8 cellular contexts compared by ENCODE assay signal in genomic region chr1:108561145-108561458, GRCh38. TPM values are rescaled to one million over a fixed set of nuclear protein-coding genes. Genes with fewer than 3 reads are reported as not detected.
DNase-seq lines count a peak whose midpoint lies in the region; ATAC-seq, FAIRE-seq and TF ChIP-seq lines count a peak whose summit lies in the region.

No MANE protein-coding gene starts in this region.

- H3K4me2 ChIP-seq in OCI-LY3 (ENCODE audit: low read length): peak overlapping the region; percentile 85

- TF ChIP-seq POLR2A in sigmoid colon (IDR thresholded peaks at IDR 0.05): no peak

- H3K27me3 ChIP-seq in OCI-LY3 (ENCODE audit: low read depth, low read length): no peaks in the 10 kb centered on the region
- no peaks in the 10 kb centered on the region for H3K27me3 ChIP-seq in sigmoid colon

- peak overlapping the region; percentile 89 for H3K4me3 ChIP-seq in OCI-LY3 (ENCODE audit: low read length)
- H3K4me3 ChIP-seq in sigmoid colon: peak overlapping the region; percentile 51 to 75 (median 63)

- FAIRE-seq in GM18507 (lab: Jason Lieb, UNC): peak; percentile 67

- no peak for DNase-seq in GM18507 (ENCODE audit: extremely low spot score, insufficient read length, low read depth)
- DNase-seq in sigmoid colon: no peak
- DNase-seq in NCI-H226: no peak
- DNase-seq in islet precursor cell: no peak
- DNase-seq in dermis blood vessel endothelial cell: no peak

- H3K27ac ChIP-seq in OCI-LY3 (ENCODE audit: low read length) (0 out of 2 replicates have a peak overlapping the region, but pooled peaks have one; percentile 6), sigmoid colon (peak overlapping the region; percentile 72 to 78 (median 76))

- H3K9me3 ChIP-seq in OCI-LY3 (ENCODE audit: insufficient read depth, low read length) (no peaks in the 10 kb centered on the region), sigmoid colon (no peaks in the 10 kb centered on the region)

- no peak for TF ChIP-seq EP300 in sigmoid colon (IDR thresholded peaks at IDR 0.05)

- peak overlapping the region; percentile 71 for H3K9ac ChIP-seq in OCI-LY3 (ENCODE audit: low read length)

- ATAC-seq in esophagus mucosa: peak; percentile 70
- ATAC-seq in HG03159 (IDR thresholded peaks at IDR 0.05; ENCODE audit: unreplicated experiment): no peak

- H4K20me1 ChIP-seq in OCI-LY3 (ENCODE audit: insufficient read depth, low read length): peaks cover 10% of the 10 kb centered on the region; the same call in 1 of the 2 replicates

- TF ChIP-seq CTCF in OCI-LY3 (IDR thresholded peaks at IDR 0.05; ENCODE audit: low read depth, low read length) (no peak), sigmoid colon (IDR thresholded peaks at IDR 0.05) (peak in 2 of 4 experiments; percentile 12 to 13)

- peaks cover 43% of the 10 kb centered on the region for H3K4me1 ChIP-seq in OCI-LY3 (ENCODE audit: low read length)
- peaks cover 0 to 23% (median 11%) of the 10 kb centered on the region in 4 donors for H3K4me1 ChIP-seq in sigmoid colon

- peaks cover 3% of the 10 kb centered on the region for H3K79me2 ChIP-seq in OCI-LY3 (ENCODE audit: low read length)

- H3K36me3 ChIP-seq in OCI-LY3 (replicated peaks; ENCODE audit: low read depth, low read length) (no peaks in the 10 kb centered on the region), sigmoid colon (no peaks in the 10 kb centered on the region)

- H2AFZ ChIP-seq in OCI-LY3 (ENCODE audit: low read depth, low read length): no peak overlapping the region

- intact Hi-C loops in sigmoid colon (cut with DNase I): loop anchor here (5.0 kb wide), 1 partner anchor 49 kb away; no protein-coding TSS in a partner anchor

RNA-seq across cellular contexts. Expression of gene EEIG2, which starts 1.2 kb away (rescaled TPM):
- total RNA-seq in esophagus mucosa (3.4 TPM), sigmoid colon (10 to 100 TPM; 11.0 to 17.2 (median 13.4) TPM), dermis blood vessel endothelial cell (1.5 and 3.0 TPM in 2 replicates)
- 10 to 100 TPM; 10.6 to 12.0 (median 11.8) TPM for polyA plus RNA-seq in sigmoid colon
